13 cellular contexts compared by ENCODE assay signal in the genomic region with DNA sequence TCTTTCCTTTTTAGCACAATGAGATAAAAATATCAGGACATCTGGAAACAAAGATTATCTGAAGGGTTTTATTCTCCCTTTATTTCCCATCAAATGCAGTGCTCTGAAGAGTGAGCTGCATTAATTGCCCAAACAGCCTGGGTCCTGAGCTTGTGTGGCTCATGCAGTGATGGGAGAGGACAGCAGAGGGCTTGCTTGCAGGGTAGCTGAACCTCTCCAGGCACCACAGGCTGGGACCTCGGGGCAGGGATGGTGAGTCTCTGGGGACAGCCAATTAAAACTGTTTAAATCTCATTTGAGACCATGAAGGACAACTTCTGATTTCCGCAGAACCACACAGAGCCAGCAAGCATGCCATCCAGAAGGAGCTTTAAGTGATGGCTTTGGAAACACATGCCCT.
"Had no signal": no experiment of that assay in that cellular context is flagged by ENCODE, and none has a peak within 500 bp of the region (broad histone marks: within the 10 kb centered on the region; RNA-seq: fewer than 3 reads in every experiment).

No MANE protein-coding gene starts in this region.

- H3K27ac ChIP-seq: lower lobe of right lung, prostate gland had no signal

- H3K9me3 Mint-ChIP-seq: activated CD4-positive, alpha-beta memory T cell treated with anti-CD3 and anti-CD28 coated beads, Interleukin-2, amount 10 ng/mL, durations not matched to agents 7 days and 5 days; activated naive CD4-positive, alpha-beta T cell treated with anti-CD3 and anti-CD28 coated beads, Interleukin-2, amount 10 ng/mL, durations not matched to agents 7 days and 5 days; activated T-cell treated with anti-CD3 and anti-CD28 coated beads, Interleukin-2, amount 50 U/mL, for 24 hours; neural crest cell had no signal

- H3K36me3 Mint-ChIP-seq: activated naive CD4-positive, alpha-beta T cell treated with anti-CD3 and anti-CD28 coated beads, Interleukin-2, amount 10 ng/mL, durations not matched to agents 7 days and 5 days had no signal

- H3K4me1 Mint-ChIP-seq: activated CD4-positive, alpha-beta memory T cell treated with anti-CD3 and anti-CD28 coated beads, Interleukin-2, amount 10 ng/mL, durations not matched to agents 7 days and 5 days; activated naive CD4-positive, alpha-beta T cell treated with anti-CD3 and anti-CD28 coated beads, Interleukin-2, amount 10 ng/mL, durations not matched to agents 7 days and 5 days; neural crest cell had no signal

- H3K9me3 ChIP-seq: lower lobe of right lung, prostate gland had no signal

- H3K4me3 Mint-ChIP-seq: activated CD4-positive, alpha-beta memory T cell treated with anti-CD3 and anti-CD28 coated beads, Interleukin-2, amount 10 ng/mL, durations not matched to agents 7 days and 5 days; activated naive CD4-positive, alpha-beta T cell treated with anti-CD3 and anti-CD28 coated beads, Interleukin-2, amount 10 ng/mL, durations not matched to agents 7 days and 5 days; activated T-cell treated with anti-CD3 and anti-CD28 coated beads, Interleukin-2, amount 50 U/mL, for 24 hours; neural crest cell had no signal

- DNase-seq: activated CD4-positive, alpha-beta memory T cell treated with anti-CD3 and anti-CD28 coated beads, Interleukin-2, amount 10 ng/mL, durations not matched to agents 7 days and 5 days; activated CD4-positive, alpha-beta T cell treated with anti-CD3 and anti-CD28 coated beads for 4 hours; activated naive CD4-positive, alpha-beta T cell treated with anti-CD3 and anti-CD28 coated beads, Interleukin-2, amount 10 ng/mL, durations not matched to agents 7 days and 5 days; activated T-cell treated with anti-CD3 and anti-CD28 coated beads, Interleukin-2, amount 50 U/mL, for 24 hours; head of caudate nucleus; left colon; lower lobe of right lung; right cardiac atrium; stimulated activated naive CD8-positive, alpha-beta T cell treated with anti-CD3 and anti-CD28 coated beads, Interleukin-15, Interleukin-2, amounts not matched to agents 100 U/mL and 50 U/mL, for 24 hours; trophoblast cell had no signal

- H3K4me1 ChIP-seq: lower lobe of right lung, prostate gland had no signal

- H3K4me2 ChIP-seq: smooth muscle cell had no signal

- H3K27ac Mint-ChIP-seq: activated CD4-positive, alpha-beta memory T cell treated with anti-CD3 and anti-CD28 coated beads, Interleukin-2, amount 10 ng/mL, durations not matched to agents 7 days and 5 days; activated naive CD4-positive, alpha-beta T cell treated with anti-CD3 and anti-CD28 coated beads, Interleukin-2, amount 10 ng/mL, durations not matched to agents 7 days and 5 days; activated T-cell treated with anti-CD3 and anti-CD28 coated beads, Interleukin-2, amount 50 U/mL, for 24 hours had no signal

- ATAC-seq: left colon; lower lobe of right lung; right cardiac atrium; stimulated activated naive CD8-positive, alpha-beta T cell treated with anti-CD3 and anti-CD28 coated beads, Interleukin-15, Interleukin-2, amounts not matched to agents 100 U/mL and 50 U/mL, for 24 hours had no signal
